ENCODE assay signal across 8 cellular contexts in the genomic region with DNA sequence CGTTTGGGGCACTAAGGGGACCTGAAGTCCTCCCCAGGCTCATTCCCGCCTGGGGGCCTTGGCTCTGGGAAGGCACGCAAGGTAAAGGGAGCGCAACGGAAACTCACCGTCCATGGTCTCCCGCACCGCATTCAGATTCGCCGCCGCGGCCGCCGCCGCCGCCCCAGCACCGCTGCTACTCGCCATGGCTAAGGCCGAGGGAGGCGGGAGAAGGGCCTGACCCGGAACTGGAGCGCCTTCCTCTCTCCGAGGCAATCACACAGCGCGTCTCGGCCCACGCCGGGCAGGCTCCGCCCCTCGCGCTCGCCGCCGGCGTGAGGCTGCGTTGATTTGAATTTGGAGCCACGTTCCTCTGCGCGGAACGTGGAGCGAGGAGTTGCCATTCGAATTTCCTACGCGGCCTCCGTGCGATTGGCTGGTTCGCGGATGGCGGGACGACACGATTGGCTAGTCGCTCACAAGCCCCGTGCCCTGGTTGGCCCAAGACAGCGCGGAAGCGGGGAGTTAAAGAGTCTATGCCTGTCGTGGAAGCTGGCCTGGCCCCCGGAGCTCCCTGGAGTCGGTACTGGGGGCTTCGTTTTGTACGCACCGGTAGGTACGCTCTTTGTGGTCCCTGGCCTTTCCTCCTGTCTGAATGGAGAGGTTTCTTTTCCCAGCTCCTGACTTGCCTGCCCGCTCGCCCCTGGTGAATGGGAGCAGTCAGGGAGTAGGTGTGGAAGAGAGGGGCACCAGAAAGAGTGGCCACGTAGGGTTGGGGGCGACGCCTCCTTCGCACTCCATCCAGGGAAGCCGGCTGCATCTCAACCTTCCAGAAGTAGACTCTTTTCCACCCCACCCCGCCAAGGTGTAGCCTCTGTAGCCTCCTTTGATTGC. TPM values are rescaled to one million over a fixed set of nuclear protein-coding genes. Genes with fewer than 3 reads are reported as not detected.
DNase-seq lines count a peak whose midpoint lies in the region; ATAC-seq and TF ChIP-seq lines count a peak whose summit lies in the region.

Gene BORA, plus strand, starts transcription at position 507 of the 873 bp plus-strand sequence. CDS start 1,018 bp downstream, outside the sequence.
Gene MZT1, minus strand, starts transcription at position 213 of the 873 bp plus-strand sequence. Its CDS starts 27 bp downstream, at position 186.

- H3K9me3 Mint-ChIP-seq in GM23338 = no peaks in the 10 kb centered on the region
- H3K9me3 Mint-ChIP-seq in activated T-cell treated with anti-CD3 and anti-CD28 coated beads, Interleukin-2, amount 50 U/mL, for 72 hours = no peaks in the 10 kb centered on the region

- TF ChIP-seq CTCF in GM23338 (conservative IDR thresholded peaks at IDR 0.05; ENCODE audit: low read depth in 2 of 2) = no peak
- TF ChIP-seq CTCF in esophagus muscularis mucosa (IDR thresholded peaks at IDR 0.05) = no peak

- H3K4me3 ChIP-seq in GM23338 (peak within 1 kb of the TSS; percentile 82), esophagus muscularis mucosa (peak within 1 kb of the TSS; percentile 62 to 90 (median 74)), muscle layer of duodenum (ENCODE audit: low read depth in 1 of 2, low read length in 2 of 2) (peak within 1 kb of the TSS; percentile 83 to 99)

- no peak for TF ChIP-seq EP300 in esophagus muscularis mucosa (IDR thresholded peaks at IDR 0.05)

- H3K27ac ChIP-seq in GM23338 (ENCODE audit: low read depth) = peak within 1 kb of the TSS; percentile 77; the same call in 1 of the 2 replicates
- peak within 1 kb of the TSS; percentile 64 to 76 (median 69) for H3K27ac ChIP-seq in esophagus muscularis mucosa (replicated peaks in 1 of 4)
- peak within 1 kb of the TSS; percentile 70 for H3K27ac ChIP-seq in muscle layer of duodenum (ENCODE audit: low read length)

- intact Hi-C loops in esophagus muscularis mucosa (cut with DNase I) = loop anchor here (5.0 kb wide), 1 partner anchor 55 kb away; the partner anchor contains the start of genes DIS3 and PIBF1

- H3K9me2 ChIP-seq in GM23338 (ENCODE audit: insufficient read depth) = no peaks in the 10 kb centered on the region

- H3K9me3 ChIP-seq in esophagus muscularis mucosa = no peaks in the 10 kb centered on the region
- H3K9me3 ChIP-seq in muscle layer of duodenum (ENCODE audit: control insufficient read depth in 1 of 2, low read length in 2 of 2) = no peaks in the 10 kb centered on the region

- H3K4me1 ChIP-seq in GM23338 (ENCODE audit: insufficient read depth) = peaks cover 8% of the 10 kb centered on the region
- peaks cover 20 to 33% (median 25%) of the 10 kb centered on the region in 4 donors for H3K4me1 ChIP-seq in esophagus muscularis mucosa
- H3K4me1 ChIP-seq in muscle layer of duodenum (ENCODE audit: control insufficient read depth in 1 of 2, insufficient read depth in 2 of 2, low read length in 2 of 2) = peaks cover 0 to 20% of the 10 kb centered on the region in 2 donors

- H2AFZ ChIP-seq in GM23338 = peak within 1 kb of the TSS; percentile 93

- peak within 1 kb of the TSS; percentile 95 for H3K4me3 Mint-ChIP-seq in GM23338
- peak within 1 kb of the TSS; percentile 91 to 96 for H3K4me3 Mint-ChIP-seq in activated T-cell treated with anti-CD3 and anti-CD28 coated beads, Interleukin-2, amount 50 U/mL, for 72 hours

- peaks cover 17% of the 10 kb centered on the region for H3K36me3 Mint-ChIP-seq in GM23338 (ENCODE audit: low read depth)
- peaks cover 16 to 32% of the 10 kb centered on the region in 2 donors for H3K36me3 Mint-ChIP-seq in activated T-cell treated with anti-CD3 and anti-CD28 coated beads, Interleukin-2, amount 50 U/mL, for 72 hours (ENCODE audit: insufficient read depth in 2 of 2)

- H3K27me3 Mint-ChIP-seq in GM23338 (ENCODE audit: insufficient read depth, low read depth, poor library complexity) = peaks cover 2% of the 10 kb centered on the region
- H3K27me3 Mint-ChIP-seq in activated T-cell treated with anti-CD3 and anti-CD28 coated beads, Interleukin-2, amount 50 U/mL, for 72 hours (ENCODE audit: low read depth) = no peaks in the 10 kb centered on the region

- under 1% methylated on average over 35 of the region's 71 CpGs for WGBS in esophagus muscularis mucosa

- no peak for TF ChIP-seq POLR2A in esophagus muscularis mucosa (IDR thresholded peaks at IDR 0.05; ENCODE audit: low read depth)

- DNase-seq in Daoy (ENCODE audit: low read depth) (peak; percentile 97), GM23338 (ENCODE audit: low spot score) (peak; percentile 96), Kasumi-1 (lab: John Stamatoyannopoulos, UW) (peak; percentile 94 to 95), RKO (ENCODE audit: low spot score) (peak; percentile 96), esophagus muscularis mucosa (ENCODE audit: extremely low spot score) (peak; percentile 99)
- peak; percentile 95 to 96 for DNase-seq in activated T-cell treated with anti-CD3 and anti-CD28 coated beads, Interleukin-2, amount 50 U/mL, for 72 hours
- DNase-seq in stimulated activated CD8-positive, alpha-beta memory T cell treated with anti-CD3 and anti-CD28 coated beads, Interleukin-7, amount 100 ng/mL, for 24 hours (ENCODE audit: low read depth) = peak; percentile 83

- H3K79me2 ChIP-seq in GM23338 (replicated peaks; ENCODE audit: insufficient read depth) = peaks cover 74% of the 10 kb centered on the region

- H4K20me1 ChIP-seq in GM23338 (replicated peaks; ENCODE audit: insufficient read depth) = 0 out of 2 replicates have a peak, but pooled peaks cover 12% of the 10 kb centered on the region

- H3K4me2 ChIP-seq in GM23338 = peak within 1 kb of the TSS; percentile 95

- H3K36me3 ChIP-seq in GM23338 (ENCODE audit: insufficient read depth) (peaks cover 4% of the 10 kb centered on the region; the same call in 1 of the 2 replicates), esophagus muscularis mucosa (no peaks in the 10 kb centered on the region), muscle layer of duodenum (ENCODE audit: control insufficient read depth in 1 of 2, insufficient read depth in 2 of 2, low read length in 2 of 2) (no peaks in the 10 kb centered on the region)

- peak within 1 kb of the TSS; percentile 88 for H3K27ac Mint-ChIP-seq in GM23338
- peak within 1 kb of the TSS; percentile 92 for H3K27ac Mint-ChIP-seq in activated T-cell treated with anti-CD3 and anti-CD28 coated beads, Interleukin-2, amount 50 U/mL, for 72 hours

- peaks cover 22% of the 10 kb centered on the region for H3K4me1 Mint-ChIP-seq in GM23338
- peaks cover 38% of the 10 kb centered on the region for H3K4me1 Mint-ChIP-seq in activated T-cell treated with anti-CD3 and anti-CD28 coated beads, Interleukin-2, amount 50 U/mL, for 72 hours (ENCODE audit: low read depth)

- ATAC-seq in GM23338 = peak; percentile 94
- ATAC-seq in activated T-cell treated with anti-CD3 and anti-CD28 coated beads, Interleukin-2, amount 50 U/mL, for 72 hours (replicated peaks in 1 of 2) = peak; percentile 95

- no peaks in the 10 kb centered on the region for H3F3A ChIP-seq in GM23338 (replicated peaks; ENCODE audit: low read depth)

- H3K27me3 ChIP-seq in GM23338 (ENCODE audit: insufficient read depth) (no peaks in the 10 kb centered on the region), esophagus muscularis mucosa (no peaks in the 10 kb centered on the region), muscle layer of duodenum (ENCODE audit: low read depth, low read length) (no peaks in the 10 kb centered on the region)

TF ChIP-seq in GM23338, 12 proteins besides CTCF, POLR2A, EP300 and RAD21:
- TF ChIP-seq CREB1 (CRISPR knock-in tag; IDR thresholded peaks at IDR 0.05; ENCODE audit: low read depth) (peak; percentile 33; the same call in 1 of the 2 replicates), POLR2AphosphoS5 (IDR thresholded peaks at IDR 0.05; ENCODE audit: low read depth) (peak; percentile 69), ETS1 (IDR thresholded peaks at IDR 0.05) (no peak)

RNA-seq across cellular contexts. Expression of gene BORA, which starts in this region (rescaled TPM):
- total RNA-seq in Daoy (2014; rRNA removed; shearing (Covaris generic)) = 15.2 and 22.4 TPM in 2 replicates
- 20.0 and 23.9 TPM in 2 replicates for total RNA-seq in GM23338 (2014; rRNA removed; shearing (Covaris generic))
- 9.1 and 12.0 TPM in 2 replicates for polyA plus RNA-seq in GM23338 (2016; fragmentation: Nextera tagmentation; extraction: Ambion mirVana)
- total RNA-seq in activated T-cell treated with anti-CD3 and anti-CD28 coated beads, Interleukin-2, amount 50 U/mL, for 72 hours = 10 to 100 TPM; 26.5 to 34.0 TPM
- 1 to 10 TPM in 3 of 4 donors, under 1 TPM in 1; 0.83 to 2.3 (median 1.6) TPM for total RNA-seq in esophagus muscularis mucosa

RNA-seq across cellular contexts. Expression of gene MZT1, which starts in this region (rescaled TPM):
- 35.5 and 36.8 TPM in 2 replicates for total RNA-seq in Daoy (2014; rRNA removed; shearing (Covaris generic))
- total RNA-seq in GM23338 (2014; rRNA removed; shearing (Covaris generic)) = 35.0 and 45.9 TPM in 2 replicates
- 52.1 and 52.3 TPM in 2 replicates for polyA plus RNA-seq in GM23338 (2016; fragmentation: Nextera tagmentation; extraction: Ambion mirVana)
- 10 to 100 TPM; 23.4 to 29.0 TPM for total RNA-seq in activated T-cell treated with anti-CD3 and anti-CD28 coated beads, Interleukin-2, amount 50 U/mL, for 72 hours
- total RNA-seq in esophagus muscularis mucosa = 1 to 10 TPM; 5.1 to 8.0 (median 5.8) TPM

Comparison
In these comparisons a context has a peak if more than half of its experiments do, and no peak if none do; other contexts are left out.
1. Peak in every context shown above with its lines: DNase-seq, ATAC-seq, H3K4me3 ChIP-seq and H3K27ac ChIP-seq.